ENCODE assay signal across 15 cellular contexts in the genomic region with DNA sequence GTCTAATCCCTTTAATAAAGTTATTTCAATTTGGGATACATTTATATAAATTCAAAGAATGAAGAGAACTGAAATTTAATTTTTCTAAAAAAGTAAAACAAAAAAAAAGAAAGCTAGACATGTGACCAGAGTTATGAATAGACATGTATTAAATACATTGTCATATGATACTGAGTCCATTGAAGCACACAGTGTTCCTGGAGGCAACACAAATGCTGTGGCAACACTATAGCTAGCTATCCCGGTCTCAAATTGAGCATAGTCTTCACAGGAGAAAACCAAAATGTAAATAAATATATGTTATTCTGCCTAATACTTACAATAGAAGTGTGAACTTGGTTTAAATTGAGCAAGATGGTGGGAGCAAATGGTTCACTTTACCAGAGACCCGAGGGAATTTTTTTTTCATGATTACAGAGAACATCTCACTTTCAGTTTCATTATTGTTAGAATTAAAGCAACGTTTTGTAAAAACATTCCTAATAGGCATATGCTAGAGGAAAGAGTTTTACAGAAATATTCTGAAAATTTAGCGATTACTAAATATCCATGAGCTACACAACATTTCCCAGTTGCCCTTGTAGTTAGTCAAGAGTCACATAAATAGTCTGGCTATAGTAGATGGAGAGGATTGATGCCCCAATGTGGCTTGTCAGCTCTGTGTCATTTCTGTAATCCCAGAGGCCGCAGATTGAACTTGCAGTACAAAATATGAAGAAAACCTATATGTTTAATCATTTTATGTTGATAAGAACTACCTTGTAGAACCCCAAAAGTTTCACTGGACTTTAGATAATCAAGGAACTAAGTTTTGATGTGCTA.
A peak's percentile ranks its signal among the peaks of the same experiment; 100 is the strongest.
DNase-seq lines count a peak whose midpoint lies in the region; ATAC-seq lines count a peak whose summit lies in the region.
"Had no signal": no experiment of that assay in that cellular context is flagged by ENCODE, and none has a peak within 500 bp of the region (broad histone marks: within the 10 kb centered on the region; RNA-seq: fewer than 3 reads in every experiment).

No MANE protein-coding gene starts in this region.

- peaks cover 2% of the 10 kb centered on the region; the same call in 1 of the 2 replicates for H3K27me3 ChIP-seq in SJSA1 (replicated peaks)
- no peaks in the 10 kb centered on the region for H3K27me3 ChIP-seq in mucosa of rectum (ENCODE audit: control insufficient read depth in 2 of 2, insufficient read depth in 2 of 2, low read length in 2 of 2)
- H3K27me3 ChIP-seq in trophoblast cell (ENCODE audit: insufficient read depth, low read length) = no peaks in the 10 kb centered on the region
- H3K27me3 ChIP-seq: suprapubic skin had no signal

- H3K79me1 ChIP-seq in trophoblast cell (ENCODE audit: low read length) = no peaks in the 10 kb centered on the region

- H3K9me3 ChIP-seq in SJSA1 (replicated peaks) (no peaks in the 10 kb centered on the region), mucosa of rectum (ENCODE audit: control insufficient read depth in 2 of 2, low read length in 2 of 2) (no peaks in the 10 kb centered on the region), trophoblast cell (ENCODE audit: insufficient read depth, low read depth, low read length) (no peaks in the 10 kb centered on the region)
- H3K9me3 ChIP-seq: Caco-2, suprapubic skin had no signal

- H3K36me3 ChIP-seq in SJSA1 (no peaks in the 10 kb centered on the region), mucosa of rectum (ENCODE audit: control insufficient read depth in 2 of 2, insufficient read depth in 2 of 2, low read length in 2 of 2) (no peaks in the 10 kb centered on the region), trophoblast cell (ENCODE audit: control insufficient read depth in 1 of 2, insufficient read depth in 2 of 2, low read length in 2 of 2) (no peaks in the 10 kb centered on the region)
- H3K36me3 ChIP-seq: suprapubic skin had no signal

- no peak overlapping the region for H2AK5ac ChIP-seq in trophoblast cell (ENCODE audit: low read length)

- H3K14ac ChIP-seq in trophoblast cell (ENCODE audit: low read length) = no peak overlapping the region

- no peak overlapping the region for H4K8ac ChIP-seq in trophoblast cell (ENCODE audit: low read depth, low read length)

- WGBS in trophoblast cell (ENCODE audit: extremely low coverage, insufficient coverage, insufficient read length) = no CpG with 5 or more reads among the region's 5 CpGs

- H2BK5ac ChIP-seq in trophoblast cell (ENCODE audit: low read depth, low read length, poor library complexity) = no peak overlapping the region

- no peak overlapping the region for H2AFZ ChIP-seq in trophoblast cell (ENCODE audit: insufficient read depth, low read length, poor library complexity)

- no peaks in the 10 kb centered on the region for H3K79me2 ChIP-seq in trophoblast cell (ENCODE audit: control insufficient read depth, insufficient read depth, low read length, poor library complexity)

- H3K9ac ChIP-seq in mucosa of rectum (ENCODE audit: low read depth in 1 of 2, low read length in 2 of 2) (no peak overlapping the region), trophoblast cell (ENCODE audit: low read length) (no peak overlapping the region)

- peak; percentile 58 for DNase-seq in NCI-H2107 treated with DMSO at 0.1 percent for 48 hours (lab: John Stamatoyannopoulos, UW; ENCODE audit: unreplicated experiment)
- DNase-seq in NCI-H2107 (lab: John Stamatoyannopoulos, UW) = no peak
- peak in 1 of 2 experiments; percentile 45 for DNase-seq in SJSA1 (ENCODE audit: low read depth in 1 of 2, low spot score in 2 of 2)
- no peak for DNase-seq in NCI-H1930 (lab: John Stamatoyannopoulos, UW)
- no peak for DNase-seq in D341Med (ENCODE audit: low spot score)
- DNase-seq in trophoblast cell = no peak
- DNase-seq: activated T-cell treated with anti-CD3 and anti-CD28 coated beads for 4 hours, Caco-2, caudate nucleus, islet precursor cell, NCI-H187 had no signal

- no peak overlapping the region for H3K4ac ChIP-seq in trophoblast cell (ENCODE audit: low read depth, low read length)

- H3K27ac ChIP-seq in SJSA1 = no peak overlapping the region
- H3K27ac ChIP-seq in mucosa of rectum (ENCODE audit: low read depth in 2 of 2, low read length in 2 of 2) = no peak overlapping the region
- H3K27ac ChIP-seq in trophoblast cell (ENCODE audit: low read depth, low read length) = no peak overlapping the region
- H3K27ac ChIP-seq: suprapubic skin had no signal

- H3K18ac ChIP-seq in trophoblast cell (ENCODE audit: low read length) = no peak overlapping the region

- H2BK12ac ChIP-seq in trophoblast cell (ENCODE audit: low read length) = no peak overlapping the region

- H2BK120ac ChIP-seq in trophoblast cell (ENCODE audit: insufficient read depth, low read length, poor library complexity) = no peak overlapping the region

- no peak overlapping the region for H4K12ac ChIP-seq in trophoblast cell (ENCODE audit: low read depth, low read length)

- H3K23ac ChIP-seq in trophoblast cell (ENCODE audit: low read length) = no peak overlapping the region

- no peak overlapping the region for H3K4me2 ChIP-seq in trophoblast cell (ENCODE audit: low read length)

- ATAC-seq in HG02642 (IDR thresholded peaks at IDR 0.05; ENCODE audit: poor library complexity, unreplicated experiment) = peak; percentile 45
- ATAC-seq: activated CD4-positive, CD25-positive, alpha-beta regulatory T cell treated with anti-CD3 and anti-CD28 coated beads, Interleukin-2, amount 50 U/mL, for 24 hours had no signal

- no peak overlapping the region for H4K91ac ChIP-seq in trophoblast cell (ENCODE audit: low read depth, low read length)

- H3K4me1 ChIP-seq in SJSA1 (replicated peaks) (no peaks in the 10 kb centered on the region), mucosa of rectum (ENCODE audit: control insufficient read depth in 2 of 2, insufficient read depth in 2 of 2, low read length in 2 of 2) (no peaks in the 10 kb centered on the region), trophoblast cell (ENCODE audit: control insufficient read depth in 1 of 2, insufficient read depth in 2 of 2, low read length in 2 of 2) (no peaks in the 10 kb centered on the region)
- H3K4me1 ChIP-seq: Caco-2, suprapubic skin had no signal

- H3K4me3 ChIP-seq in SJSA1 = peak overlapping the region; percentile 20
- peak overlapping the region; percentile 20 to 29 for H3K4me3 ChIP-seq in mucosa of rectum (ENCODE audit: low read length in 2 of 2)
- no peak overlapping the region for H3K4me3 ChIP-seq in trophoblast cell (ENCODE audit: low read depth, low read length)
- H3K4me3 ChIP-seq: suprapubic skin had no signal
